8 cellular contexts compared by ENCODE assay signal in the genomic region with DNA sequence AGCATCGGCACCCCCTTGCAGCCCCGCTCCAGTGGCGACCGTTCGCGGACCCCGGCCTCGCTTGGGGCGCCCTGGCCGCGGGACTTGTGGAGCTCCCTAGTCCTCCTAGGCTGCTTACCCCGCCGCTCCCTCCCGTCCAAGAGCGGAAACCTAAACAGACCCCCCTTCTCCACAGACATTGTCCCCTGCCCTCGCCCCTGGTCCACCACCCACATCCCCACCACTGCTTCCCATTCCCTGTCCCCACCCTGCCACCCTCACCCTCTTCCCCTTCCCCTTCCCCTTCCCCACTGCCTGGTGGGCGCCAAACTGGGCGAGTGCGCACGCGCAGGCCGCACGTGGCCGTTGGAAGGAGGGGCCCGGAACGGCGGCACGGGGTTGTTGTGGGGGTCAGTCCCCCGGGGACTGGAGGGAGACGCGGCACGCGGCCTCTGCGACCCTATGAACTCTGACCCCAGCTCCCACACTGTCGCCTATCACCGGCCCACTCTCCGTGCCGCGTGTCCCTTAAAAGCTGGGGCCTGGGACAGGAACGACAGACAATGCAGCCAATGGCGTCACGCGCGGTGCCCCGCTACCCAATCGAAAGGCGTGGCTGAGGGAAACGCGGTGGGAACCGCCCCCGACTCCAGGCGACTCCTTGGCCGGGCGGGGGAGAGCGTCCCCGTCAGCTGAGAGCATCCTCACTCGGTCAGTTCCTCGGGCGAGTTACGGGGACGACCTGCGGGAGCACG. TPM values are rescaled to one million over a fixed set of nuclear protein-coding genes. Genes with fewer than 3 reads are reported as not detected.
A peak's percentile ranks its signal among the peaks of the same experiment; 100 is the strongest.
DNase-seq lines count a peak whose midpoint lies in the region; ATAC-seq and FAIRE-seq lines count a peak whose summit lies in the region.

Gene SNX32 (plus strand): TSS at position 667 of the 734 bp plus-strand sequence. CDS start 103 bp downstream, outside the sequence.

- ATAC-seq in HG03045 (IDR thresholded peaks at IDR 0.05; ENCODE audit: unreplicated experiment) (peak; percentile 94), left lobe of liver (peak; percentile 99), GM18870 (IDR thresholded peaks at IDR 0.05; ENCODE audit: unreplicated experiment) (no peak)

- FAIRE-seq in GM18507 (lab: Jason Lieb, UNC), result peak; percentile 98

- DNase-seq in GM18507 (ENCODE audit: extremely low spot score, insufficient read length, low read depth) (peak; percentile 99), NCI-H2196 (lab: John Stamatoyannopoulos, UW; ENCODE audit: unreplicated experiment) (peak; percentile 96), dermis blood vessel endothelial cell (peak; percentile 95), left lobe of liver (ENCODE audit: low spot score) (peak; percentile 86)
- peak; percentile 95 for DNase-seq in activated CD4-positive, alpha-beta T cell treated with anti-CD3 and anti-CD28 coated beads for 4 hours
- DNase-seq in stimulated activated CD4-positive, alpha-beta T cell treated with anti-CD3 and anti-CD28 coated beads, Interleukin-1b, Interleukin-23, amount 100 ng/mL, for 4 hours (ENCODE audit: low read depth in 2 of 2), result peak; percentile 90 to 93

RNA-seq across cellular contexts. Expression of gene SNX32, which starts in this region (rescaled TPM):
- total RNA-seq in dermis blood vessel endothelial cell (0.17 and 0.33 TPM in 2 replicates), left lobe of liver (not detected)

Comparison
In these comparisons a context has a peak if more than half of its experiments do, and no peak if none do; other contexts are left out.
1. Peak in DNase-seq in dermis blood vessel endothelial cell; RNA of the gene not detected or under 1 TPM.
2. Peak in DNase-seq and ATAC-seq in left lobe of liver; RNA of the gene not detected or under 1 TPM.